8 cellular contexts compared by ENCODE assay signal in the genomic region with DNA sequence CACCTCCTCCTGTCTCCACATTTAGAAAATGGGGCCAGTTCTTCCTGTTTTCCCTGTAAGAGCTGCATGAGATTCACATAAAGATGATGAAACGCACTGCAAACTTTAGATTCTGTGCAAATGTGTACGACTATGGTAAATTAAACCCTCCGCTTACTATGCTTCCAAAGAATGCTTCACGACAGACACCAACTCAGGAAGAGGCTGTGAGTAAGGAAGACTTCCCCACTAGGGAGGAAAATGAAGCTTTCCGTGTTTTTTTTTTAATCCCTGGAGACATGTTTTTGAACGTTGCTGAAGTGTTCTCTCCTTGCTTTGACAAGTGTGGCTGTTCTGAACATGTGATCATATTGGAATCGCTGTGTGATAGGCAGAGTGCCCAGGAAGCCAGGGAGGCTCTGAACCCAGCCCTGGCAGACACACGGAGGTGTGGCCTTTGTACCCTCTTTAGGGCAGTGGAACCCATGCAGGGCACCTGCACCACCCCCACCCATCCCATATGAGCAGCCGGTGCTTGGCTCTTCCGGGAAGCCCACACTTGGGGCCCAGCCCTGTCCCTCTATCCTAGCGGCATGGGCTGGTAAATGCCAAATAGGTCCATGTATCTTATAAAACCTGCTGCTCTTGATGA. TPM values are rescaled to one million over a fixed set of nuclear protein-coding genes. Genes with fewer than 3 reads are reported as not detected.
A peak's percentile ranks its signal among the peaks of the same experiment; 100 is the strongest.
DNase-seq lines count a peak whose midpoint lies in the region; ATAC-seq and TF ChIP-seq lines count a peak whose summit lies in the region.

No MANE protein-coding gene starts in this region.

- H3K27ac Mint-ChIP-seq in GM23338 (peak overlapping the region; percentile 36; the same call in 1 of the 2 replicates), T-helper 17 cell (peak overlapping the region; percentile 96), progenitor cell of endocrine pancreas (peak overlapping the region; percentile 53)

- H3F3A ChIP-seq in GM23338 (replicated peaks; ENCODE audit: low read depth), result no peaks in the 10 kb centered on the region

- no peaks in the 10 kb centered on the region for H3K36me3 Mint-ChIP-seq in GM23338 (ENCODE audit: low read depth)
- H3K36me3 Mint-ChIP-seq in T-helper 17 cell (ENCODE audit: low read depth), result no peaks in the 10 kb centered on the region
- no peaks in the 10 kb centered on the region for H3K36me3 Mint-ChIP-seq in progenitor cell of endocrine pancreas (ENCODE audit: insufficient read depth)

- H3K27me3 ChIP-seq in GM23338 (ENCODE audit: insufficient read depth), result peaks cover 5% of the 10 kb centered on the region; the same call in 1 of the 2 replicates
- no peaks in the 10 kb centered on the region for H3K27me3 ChIP-seq in effector memory CD4-positive, alpha-beta T cell (replicated peaks; ENCODE audit: control insufficient read depth, insufficient read depth, low read length, poor library complexity, severe bottlenecking)

- no peak overlapping the region for H3K4me2 ChIP-seq in GM23338

- no peaks in the 10 kb centered on the region for H3K9me2 ChIP-seq in GM23338 (ENCODE audit: insufficient read depth)

- H4K20me1 ChIP-seq in GM23338 (replicated peaks; ENCODE audit: insufficient read depth), result peaks cover 6% of the 10 kb centered on the region; the same call in 1 of the 2 replicates

- H3K79me2 ChIP-seq in GM23338 (replicated peaks; ENCODE audit: insufficient read depth), result peaks cover under 1% of the 10 kb centered on the region; the same call in 1 of the 2 replicates

- no peaks in the 10 kb centered on the region for H3K9me3 Mint-ChIP-seq in GM23338
- H3K9me3 Mint-ChIP-seq in progenitor cell of endocrine pancreas (ENCODE audit: low read depth), result no peaks in the 10 kb centered on the region

- H3K4me1 ChIP-seq in GM23338 (ENCODE audit: insufficient read depth), result peaks cover 15% of the 10 kb centered on the region
- peaks cover 62% of the 10 kb centered on the region for H3K4me1 ChIP-seq in effector memory CD4-positive, alpha-beta T cell (ENCODE audit: control insufficient read depth, insufficient read depth, low read length, poor library complexity, severe bottlenecking)

- 0 out of 4 replicates have a peak, but pooled peaks of 1 of the 2 experiments have one; percentile 0 for TF ChIP-seq CTCF in GM23338 (conservative IDR thresholded peaks at IDR 0.05; ENCODE audit: low read depth in 2 of 2)
- no peak for TF ChIP-seq CTCF in progenitor cell of endocrine pancreas (IDR thresholded peaks at IDR 0.05; ENCODE audit: unreplicated experiment)

- no peak overlapping the region for H3K4me3 Mint-ChIP-seq in GM23338
- peak overlapping the region; percentile 90 for H3K4me3 Mint-ChIP-seq in T-helper 17 cell
- no peak overlapping the region for H3K4me3 Mint-ChIP-seq in progenitor cell of endocrine pancreas (ENCODE audit: low read depth)

- DNase-seq in GM23338 (ENCODE audit: low spot score), result peak; percentile 33
- peak in 1 of 3 donors; percentile 21 for DNase-seq in T-helper 17 cell
- peak in 1 of 3 donors; percentile 37 for DNase-seq in effector memory CD4-positive, alpha-beta T cell
- no peak for DNase-seq in progenitor cell of endocrine pancreas (ENCODE audit: low spot score, unreplicated experiment)
- no peak for DNase-seq in GOT3 (lab: John Stamatoyannopoulos, UW)
- no peak for DNase-seq in NCI-H1436 treated with DMSO at 0.1 percent for 48 hours (lab: John Stamatoyannopoulos, UW)

- H3K27me3 Mint-ChIP-seq in GM23338 (ENCODE audit: insufficient read depth, low read depth, poor library complexity) (peaks cover 9% of the 10 kb centered on the region), T-helper 17 cell (no peaks in the 10 kb centered on the region), progenitor cell of endocrine pancreas (peaks cover 10% of the 10 kb centered on the region)

- peaks cover 30% of the 10 kb centered on the region for H3K4me1 Mint-ChIP-seq in GM23338
- H3K4me1 Mint-ChIP-seq in T-helper 17 cell, result peaks cover 62% of the 10 kb centered on the region
- H3K4me1 Mint-ChIP-seq in progenitor cell of endocrine pancreas (ENCODE audit: low read depth), result peaks cover 27% of the 10 kb centered on the region

- ATAC-seq in GM23338 (peak; percentile 74), T-helper 17 cell (peak; percentile 67), GM19023 (IDR thresholded peaks at IDR 0.05; ENCODE audit: unreplicated experiment) (no peak), GM19452 (IDR thresholded peaks at IDR 0.05; ENCODE audit: unreplicated experiment) (no peak)

- H3K4me3 ChIP-seq in GM23338, result no peak overlapping the region
- H3K4me3 ChIP-seq in effector memory CD4-positive, alpha-beta T cell (ENCODE audit: insufficient read depth, low read depth, low read length, poor library complexity, severe bottlenecking), result peak overlapping the region; percentile 22

- H3K27ac ChIP-seq in GM23338 (ENCODE audit: low read depth), result no peak overlapping the region
- peak overlapping the region; percentile 69 for H3K27ac ChIP-seq in effector memory CD4-positive, alpha-beta T cell (ENCODE audit: insufficient read depth, low read length, poor library complexity, severe bottlenecking)

- H3K36me3 ChIP-seq in GM23338 (ENCODE audit: insufficient read depth), result no peaks in the 10 kb centered on the region
- H3K36me3 ChIP-seq in effector memory CD4-positive, alpha-beta T cell (ENCODE audit: control insufficient read depth, insufficient read depth, low read length), result no peaks in the 10 kb centered on the region

- H3K9me3 ChIP-seq in T-helper 17 cell (ENCODE audit: control insufficient read depth, low read length, poor library complexity, severe bottlenecking), result no peaks in the 10 kb centered on the region
- no peaks in the 10 kb centered on the region for H3K9me3 ChIP-seq in effector memory CD4-positive, alpha-beta T cell (ENCODE audit: control insufficient read depth, low read length)

- H2AFZ ChIP-seq in GM23338, result no peak overlapping the region

TF ChIP-seq in GM23338, 12 proteins besides CTCF, POLR2A, EP300 and RAD21 (continues in another document):
- TF ChIP-seq, protein P1, sequence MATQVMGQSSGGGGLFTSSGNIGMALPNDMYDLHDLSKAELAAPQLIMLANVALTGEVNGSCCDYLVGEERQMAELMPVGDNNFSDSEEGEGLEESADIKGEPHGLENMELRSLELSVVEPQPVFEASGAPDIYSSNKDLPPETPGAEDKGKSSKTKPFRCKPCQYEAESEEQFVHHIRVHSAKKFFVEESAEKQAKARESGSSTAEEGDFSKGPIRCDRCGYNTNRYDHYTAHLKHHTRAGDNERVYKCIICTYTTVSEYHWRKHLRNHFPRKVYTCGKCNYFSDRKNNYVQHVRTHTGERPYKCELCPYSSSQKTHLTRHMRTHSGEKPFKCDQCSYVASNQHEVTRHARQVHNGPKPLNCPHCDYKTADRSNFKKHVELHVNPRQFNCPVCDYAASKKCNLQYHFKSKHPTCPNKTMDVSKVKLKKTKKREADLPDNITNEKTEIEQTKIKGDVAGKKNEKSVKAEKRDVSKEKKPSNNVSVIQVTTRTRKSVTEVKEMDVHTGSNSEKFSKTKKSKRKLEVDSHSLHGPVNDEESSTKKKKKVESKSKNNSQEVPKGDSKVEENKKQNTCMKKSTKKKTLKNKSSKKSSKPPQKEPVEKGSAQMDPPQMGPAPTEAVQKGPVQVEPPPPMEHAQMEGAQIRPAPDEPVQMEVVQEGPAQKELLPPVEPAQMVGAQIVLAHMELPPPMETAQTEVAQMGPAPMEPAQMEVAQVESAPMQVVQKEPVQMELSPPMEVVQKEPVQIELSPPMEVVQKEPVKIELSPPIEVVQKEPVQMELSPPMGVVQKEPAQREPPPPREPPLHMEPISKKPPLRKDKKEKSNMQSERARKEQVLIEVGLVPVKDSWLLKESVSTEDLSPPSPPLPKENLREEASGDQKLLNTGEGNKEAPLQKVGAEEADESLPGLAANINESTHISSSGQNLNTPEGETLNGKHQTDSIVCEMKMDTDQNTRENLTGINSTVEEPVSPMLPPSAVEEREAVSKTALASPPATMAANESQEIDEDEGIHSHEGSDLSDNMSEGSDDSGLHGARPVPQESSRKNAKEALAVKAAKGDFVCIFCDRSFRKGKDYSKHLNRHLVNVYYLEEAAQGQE (IDR thresholded peaks at IDR 0.05; ENCODE audit: unreplicated experiment), result no peak
- TF ChIP-seq JUNB (IDR thresholded peaks at IDR 0.05; ENCODE audit: unreplicated experiment), result no peak

RNA-seq across cellular contexts. Expression of a gene that starts 7.5 kb away (rescaled TPM):
- under 0.01 and 0.03 TPM in 2 replicates for total RNA-seq in GM23338 (2014; rRNA removed; shearing (Covaris generic))
- polyA plus RNA-seq in GM23338 (2016; fragmentation: Nextera tagmentation; extraction: Ambion mirVana), result 0.02 TPM in 1 of 2 replicates, not detected in the other
- total RNA-seq in T-helper 17 cell (10 to 100 TPM; 59.6 to 64.8 TPM), progenitor cell of endocrine pancreas (0.31 and 0.44 TPM in 2 replicates)

RNA-seq across cellular contexts. Expression of a gene that starts 10.9 kb away (rescaled TPM):
- total RNA-seq in GM23338 (2014; rRNA removed; shearing (Covaris generic)), result 91.4 and 96.6 TPM in 2 replicates
- 130 and 135 TPM in 2 replicates for polyA plus RNA-seq in GM23338 (2016; fragmentation: Nextera tagmentation; extraction: Ambion mirVana)
- total RNA-seq in T-helper 17 cell (10 to 100 TPM; 14.8 to 17.7 TPM), progenitor cell of endocrine pancreas (53.3 and 54.8 TPM in 2 replicates)

Comparison
In these comparisons a context has a peak if more than half of its experiments do, and no peak if none do; other contexts are left out.
1. ATAC-seq: peak in GM23338 (single experiment) and T-helper 17 cell (single experiment); none in GM19023 (single experiment) and GM19452 (single experiment).
2. H3K27ac Mint-ChIP-seq: peak in every context shown above with its lines; median percentile 96 in T-helper 17 cell; 53 in progenitor cell of endocrine pancreas; 36 in GM23338.
3. RNA of a gene that starts 7.5 kb away (total RNA-seq): 59.6 to 64.8 TPM in T-helper 17 cell; 0.31 to 0.44 TPM in progenitor cell of endocrine pancreas and under 0.01 to 0.03 TPM in GM23338; every median in the first group is over 10 times any median in the second.